Comparison of ENCODE assay signal across 16 cellular contexts in the genomic region with DNA sequence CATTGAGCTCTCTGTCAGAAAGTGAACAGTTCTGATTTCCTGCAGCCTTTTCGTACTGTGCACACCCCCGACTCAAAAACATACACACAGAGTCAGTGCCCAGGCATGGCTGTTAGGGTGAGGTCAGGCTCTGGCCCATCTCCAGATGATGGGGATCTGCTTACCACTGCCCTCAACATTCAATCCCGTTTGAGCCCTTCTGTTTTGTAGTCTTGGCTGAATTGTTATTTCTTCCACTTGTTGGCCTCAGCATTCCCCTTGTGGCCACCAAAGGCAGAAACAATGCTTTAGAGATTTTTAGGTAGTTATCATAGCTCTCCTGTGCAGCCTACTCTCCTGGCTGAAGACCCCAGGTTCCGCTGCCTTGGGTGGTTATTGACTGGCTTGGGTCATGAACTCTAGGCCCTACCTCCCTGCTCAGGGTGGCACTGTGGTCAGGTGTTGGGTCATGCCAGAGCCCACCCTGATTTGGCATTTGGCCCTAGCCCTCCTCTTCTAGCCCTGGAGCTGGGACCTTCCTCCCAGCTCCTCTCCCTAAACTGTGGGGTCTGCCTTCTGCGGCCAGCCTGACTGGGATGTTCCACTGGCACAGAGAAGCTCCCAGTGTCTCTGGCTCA. TPM values are rescaled to one million over a fixed set of nuclear protein-coding genes. Genes with fewer than 3 reads are reported as not detected.
A peak's percentile ranks its signal among the peaks of the same experiment; 100 is the strongest.
DNase-seq lines count a peak whose midpoint lies in the region; ATAC-seq and TF ChIP-seq lines count a peak whose summit lies in the region.
"Had no signal": no experiment of that assay in that cellular context is flagged by ENCODE, and none has a peak within 500 bp of the region (broad histone marks: within the 10 kb centered on the region; RNA-seq: fewer than 3 reads in every experiment).

No MANE protein-coding gene starts in this region.

- H3K27me3 ChIP-seq in breast epithelium, result no peaks in the 10 kb centered on the region
- H3K27me3 ChIP-seq in upper lobe of left lung, result no peaks in the 10 kb centered on the region

- H3K36me3 ChIP-seq in breast epithelium, result no peaks in the 10 kb centered on the region
- peaks cover 0 to 47% (median 29%) of the 10 kb centered on the region in 4 donors for H3K36me3 ChIP-seq in upper lobe of left lung

- in situ Hi-C loops in T47D (cut with HindIII; ENCODE audit: low pct_unique_long_range_greater_than_20kb, low sequenced_read_pairs), result no loop called here

- CTCF ChIA-PET in MCF 10A (lab: Yijun Ruan, JAX), result interaction anchor here (0.6 to 13.6 kb wide), 19 partner anchors 9 to 201 kb away, joined by 3 to 429 read pairs (median 3); a partner anchor contains a TSS

- WGBS in upper lobe of left lung, 2 donors, result 68 to 75% methylated on average over 5 of the region's 5 CpGs

- no peaks in the 10 kb centered on the region for H3K27me3 Mint-ChIP-seq in MCF 10A (ENCODE audit: insufficient read depth, unreplicated experiment)

- no peaks in the 10 kb centered on the region for H3K9me3 ChIP-seq in breast epithelium
- H3K9me3 ChIP-seq in upper lobe of left lung, result no peaks in the 10 kb centered on the region

- H3K4me1 ChIP-seq in breast epithelium, result peaks cover 0 to 7% of the 10 kb centered on the region in 2 donors
- H3K4me1 ChIP-seq in upper lobe of left lung, result peaks cover 10 to 35% (median 14%) of the 10 kb centered on the region in 4 donors

- POLR2A ChIA-PET in MCF 10A (lab: Yijun Ruan, JAX), result interaction anchor here (0.6 to 3.0 kb wide), 6 partner anchors 10 to 138 kb away, joined by 3 to 21 read pairs (median 4); a partner anchor contains a TSS

- TF ChIP-seq POLR2A in breast epithelium (IDR thresholded peaks at IDR 0.05) (no peak), upper lobe of left lung (IDR thresholded peaks at IDR 0.05) (no peak)

- H3K4me3 ChIP-seq in breast epithelium (no peak overlapping the region), upper lobe of left lung (no peak overlapping the region)

- intact Hi-C loops in MCF 10A (cut with micrococcal nuclease) (no loop called here), breast epithelium (cut with DNase I; ENCODE audit: low total_unique reads) (loop anchor here (10.0 kb wide), 2 partner anchors 58 to 188 kb away; no protein-coding TSS in a partner anchor)

- DNase-seq in MCF 10A (ENCODE audit: unreplicated experiment) (no peak), breast epithelium (ENCODE audit: low spot score in 2 of 2) (no peak), T47D (ENCODE audit: low read depth in 1 of 2, low spot score in 1 of 2) (peak; percentile 42 to 56), hepatic stellate cell (ENCODE audit: low spot score) (peak; percentile 63), upper lobe of left lung (no peak), globus pallidus (ENCODE audit: low spot score) (no peak), HK-2 (ENCODE audit: unreplicated experiment) (no peak), NAMALWA (ENCODE audit: low spot score) (no peak)
- DNase-seq: 8988T; activated CD4-positive, alpha-beta T cell treated with anti-CD3 and anti-CD28 coated beads, Interleukin-2, amount 10 ng/mL, durations not matched to agents 24 days and 14 days; activated naive CD4-positive, alpha-beta T cell treated with anti-CD3 and anti-CD28 coated beads, Interleukin-2, amount 10 ng/mL, durations not matched to agents 7 days and 5 days; effector CD8-positive, alpha-beta T cell; GDM1; left colon; NCI-H524 treated with DMSO at 0.1 percent for 48 hours had no signal

- H3K27ac ChIP-seq in breast epithelium, result peak overlapping the region in 1 of 2 donors; percentile 30
- H3K27ac ChIP-seq in upper lobe of left lung, result peak overlapping the region; percentile 18 to 51 (median 40)

- no peak overlapping the region for H3K27ac Mint-ChIP-seq in MCF 10A (ENCODE audit: low read depth, unreplicated experiment)
- H3K27ac Mint-ChIP-seq: activated CD4-positive, alpha-beta T cell treated with anti-CD3 and anti-CD28 coated beads, Interleukin-2, amount 10 ng/mL, durations not matched to agents 24 days and 14 days; activated naive CD4-positive, alpha-beta T cell treated with anti-CD3 and anti-CD28 coated beads, Interleukin-2, amount 10 ng/mL, durations not matched to agents 7 days and 5 days; type B pancreatic cell had no signal

- peaks cover 33% of the 10 kb centered on the region for H3K36me3 Mint-ChIP-seq in MCF 10A (ENCODE audit: insufficient read depth, unreplicated experiment)
- H3K36me3 Mint-ChIP-seq: activated naive CD4-positive, alpha-beta T cell treated with anti-CD3 and anti-CD28 coated beads, Interleukin-2, amount 10 ng/mL, durations not matched to agents 7 days and 5 days; type B pancreatic cell had no signal

- peaks cover 18% of the 10 kb centered on the region for H3K4me1 Mint-ChIP-seq in MCF 10A (ENCODE audit: insufficient read depth, unreplicated experiment)

- no peak overlapping the region for H3K4me3 Mint-ChIP-seq in MCF 10A (ENCODE audit: unreplicated experiment)
- H3K4me3 Mint-ChIP-seq: activated CD4-positive, alpha-beta T cell treated with anti-CD3 and anti-CD28 coated beads, Interleukin-2, amount 10 ng/mL, durations not matched to agents 24 days and 14 days; activated naive CD4-positive, alpha-beta T cell treated with anti-CD3 and anti-CD28 coated beads, Interleukin-2, amount 10 ng/mL, durations not matched to agents 7 days and 5 days; type B pancreatic cell had no signal

- BruUV-seq in MCF 10A (replicated peaks; lab: Mats Ljungman, UMichigan), result no TSS peak

- no peak for TF ChIP-seq EP300 in upper lobe of left lung (IDR thresholded peaks at IDR 0.05)

- TF ChIP-seq CTCF in MCF 10A (IDR thresholded peaks at IDR 0.05; ENCODE audit: unreplicated experiment), result peak; percentile 23
- no peak for TF ChIP-seq CTCF in breast epithelium (IDR thresholded peaks at IDR 0.05)
- TF ChIP-seq CTCF in upper lobe of left lung (IDR thresholded peaks at IDR 0.05), result peak in 1 of 6 experiments; percentile 9

- no peaks in the 10 kb centered on the region for H3K9me3 Mint-ChIP-seq in MCF 10A (ENCODE audit: unreplicated experiment)
- H3K9me3 Mint-ChIP-seq: activated CD4-positive, alpha-beta T cell treated with anti-CD3 and anti-CD28 coated beads, Interleukin-2, amount 10 ng/mL, durations not matched to agents 24 days and 14 days; activated naive CD4-positive, alpha-beta T cell treated with anti-CD3 and anti-CD28 coated beads, Interleukin-2, amount 10 ng/mL, durations not matched to agents 7 days and 5 days; type B pancreatic cell had no signal

- ATAC-seq in upper lobe of left lung (ENCODE audit: low FRiP score in 2 of 2), result no peak
- ATAC-seq: left colon had no signal

RNA-seq across cellular contexts. Expression of a gene that starts 7.8 kb away (rescaled TPM):
- total RNA-seq in MCF 10A (2022), result not detected in 2 replicates
- under 1 TPM; under 0.01 to 0.33 (median 0.15) TPM for total RNA-seq in breast epithelium
- total RNA-seq in upper lobe of left lung, result 1 to 10 TPM in 2 of 6 donors, under 1 TPM in 3, not detected in 1; 0.61 to 2.8 (median 0.89) TPM

RNA-seq across cellular contexts. Expression of a gene that starts 12.8 kb away (rescaled TPM):
- 6.3 and 7.1 TPM in 2 replicates for total RNA-seq in MCF 10A (2022)
- total RNA-seq in breast epithelium, result 10 to 100 TPM in 2 of 3 donors, 1 to 10 TPM in 1; 6.3 to 22.4 (median 15.4) TPM
- total RNA-seq in upper lobe of left lung, result 100 to 1,000 TPM in 2 of 6 donors, 10 to 100 TPM in 4; 41.9 to 150 (median 84.3) TPM
- total RNA-seq: activated CD4-positive, alpha-beta T cell treated with anti-CD3 and anti-CD28 coated beads, Interleukin-2, amount 10 ng/mL, durations not matched to agents 24 days and 14 days had no signal

RNA-seq across cellular contexts. Expression of a gene that starts 47.6 kb away (rescaled TPM):
- 66.0 and 66.9 TPM in 2 replicates for total RNA-seq in MCF 10A (2022)
- 10 to 100 TPM; 40.5 to 57.8 (median 44.9) TPM for total RNA-seq in breast epithelium
- total RNA-seq in upper lobe of left lung, result 10 to 100 TPM; 22.6 to 46.7 (median 37.6) TPM

Comparison
In these comparisons a context has a peak if more than half of its experiments do, and no peak if none do; other contexts are left out.
1. DNase-seq: peak in T47D (2 of 2) and hepatic stellate cell (single experiment); none in MCF 10A (single experiment), breast epithelium (0 of 2), upper lobe of left lung (0 of 2), globus pallidus (single experiment), HK-2 (single experiment) and NAMALWA (single experiment).